Comparison of ENCODE assay signal across 8 cellular contexts in the genomic region with DNA sequence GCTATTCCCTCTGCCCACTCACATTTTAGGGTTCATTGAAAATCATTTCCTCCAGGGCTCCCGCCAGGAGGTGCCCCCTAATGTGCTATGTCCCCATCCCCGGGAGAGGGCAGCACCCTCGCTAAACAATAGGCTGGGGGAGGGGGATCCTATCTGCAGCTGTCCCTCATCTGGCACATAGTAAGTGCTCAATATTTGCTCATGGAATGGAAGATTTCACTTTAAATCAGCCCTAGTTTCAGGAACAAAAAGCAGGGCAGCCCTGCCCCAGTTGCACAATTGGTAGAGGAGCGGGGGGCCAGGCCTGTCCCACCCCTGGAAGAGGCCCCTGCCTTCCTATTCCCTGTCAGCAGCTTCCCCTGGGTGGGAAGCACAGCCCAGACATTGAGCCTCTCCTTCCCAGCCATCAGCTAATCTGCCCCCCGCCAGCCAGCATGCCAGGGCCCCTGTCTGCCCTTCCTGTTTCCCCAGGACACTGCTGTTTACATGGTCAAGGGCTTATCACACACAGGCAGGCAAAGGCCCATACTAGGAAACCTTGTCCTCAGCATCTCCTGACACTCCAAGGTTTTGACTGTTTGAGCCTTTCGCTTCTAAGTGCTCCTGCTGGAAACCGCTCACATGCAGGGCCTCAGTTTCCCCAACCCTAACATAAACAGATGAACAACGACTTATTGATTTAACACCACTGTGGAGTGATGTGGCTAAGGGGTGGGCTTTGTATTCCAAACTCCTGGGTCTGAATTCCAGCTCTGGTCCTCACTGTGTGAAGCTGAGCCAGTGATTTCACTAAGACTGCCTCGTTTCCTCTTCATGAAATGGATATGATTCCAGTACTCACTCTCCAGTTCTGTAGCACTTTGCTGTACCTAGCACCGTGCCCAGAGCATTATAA.
DNase-seq lines count a peak whose midpoint lies in the region; ATAC-seq and TF ChIP-seq lines count a peak whose summit lies in the region.

No MANE protein-coding gene starts in this region.

- H3K4me3 ChIP-seq in NB4 (ENCODE audit: low read depth, low read length), result no peak overlapping the region
- H3K4me3 ChIP-seq in vagina, result no peak overlapping the region

- H3K27ac ChIP-seq in vagina, result no peak overlapping the region

- H3K9me3 ChIP-seq in vagina, result no peaks in the 10 kb centered on the region

- H3K36me3 ChIP-seq in vagina, result no peaks in the 10 kb centered on the region

- H3K4me1 Mint-ChIP-seq in activated CD4-positive, alpha-beta T cell treated with anti-CD3 and anti-CD28 coated beads for 36 hours, result peaks cover 2% of the 10 kb centered on the region
- peaks cover 40% of the 10 kb centered on the region for H3K4me1 Mint-ChIP-seq in dendritic cell treated with granulocyte-macrophage colony-stimulating factor and Interleukin-4, amounts not matched to agents 40 ng/mL and 50 ng/mL, for 4 days (ENCODE audit: low read depth)
- peaks cover 14% of the 10 kb centered on the region for H3K4me1 Mint-ChIP-seq in progenitor cell of endocrine pancreas (ENCODE audit: low read depth)

- no peaks in the 10 kb centered on the region for H3K27me3 ChIP-seq in vagina

- DNase-seq in activated CD4-positive, alpha-beta T cell treated with anti-CD3 and anti-CD28 coated beads for 36 hours, result peak; percentile 37
- no peak for DNase-seq in activated CD4-positive, alpha-beta T cell treated with anti-CD3 and anti-CD28 coated beads, Interleukin-2, amount 50 U/mL, for 1 hour
- DNase-seq in NB4 (ENCODE audit: low read depth) (peak; percentile 65), progenitor cell of endocrine pancreas (ENCODE audit: low spot score, unreplicated experiment) (no peak), NCI-H510A treated with DMSO at 0.1 percent for 48 hours (lab: John Stamatoyannopoulos, UW) (no peak), vagina (ENCODE audit: extremely low spot score in 2 of 2) (no peak)

- TF ChIP-seq POLR2A in NB4 (IDR thresholded peaks at IDR 0.05; ENCODE audit: extremely low read depth, insufficient read length) (no peak), vagina (IDR thresholded peaks at IDR 0.05) (no peak)

- H3K27me3 Mint-ChIP-seq in activated CD4-positive, alpha-beta T cell treated with anti-CD3 and anti-CD28 coated beads for 36 hours, result no peaks in the 10 kb centered on the region
- H3K27me3 Mint-ChIP-seq in dendritic cell treated with granulocyte-macrophage colony-stimulating factor and Interleukin-4, amounts not matched to agents 40 ng/mL and 50 ng/mL, for 4 days, result peaks cover 11% of the 10 kb centered on the region
- peaks cover 7% of the 10 kb centered on the region for H3K27me3 Mint-ChIP-seq in progenitor cell of endocrine pancreas

- TF ChIP-seq CTCF in NB4 (IDR thresholded peaks at IDR 0.05; ENCODE audit: low read depth, low read length) (peak; percentile 61), progenitor cell of endocrine pancreas (IDR thresholded peaks at IDR 0.05; ENCODE audit: unreplicated experiment) (peak; percentile 7), vagina (IDR thresholded peaks at IDR 0.05) (no peak)

- no peak overlapping the region for H3K27ac Mint-ChIP-seq in activated CD4-positive, alpha-beta T cell treated with anti-CD3 and anti-CD28 coated beads for 36 hours
- peak overlapping the region; percentile 63 for H3K27ac Mint-ChIP-seq in dendritic cell treated with granulocyte-macrophage colony-stimulating factor and Interleukin-4, amounts not matched to agents 40 ng/mL and 50 ng/mL, for 4 days
- peak overlapping the region; percentile 34 for H3K27ac Mint-ChIP-seq in progenitor cell of endocrine pancreas

- CTCF ChIA-PET in activated CD4-positive, alpha-beta T cell treated with anti-CD3 and anti-CD28 coated beads for 36 hours (lab: Charles Lee), result no interaction called here

- intact Hi-C loops in activated CD4-positive, alpha-beta T cell treated with anti-CD3 and anti-CD28 coated beads for 36 hours (cut with DNase I, micrococcal nuclease), result loop anchor here in 1 of 2 experiments (2.0 kb wide), 1 partner anchor 259 kb away; no protein-coding TSS in a partner anchor
- intact Hi-C loops in dendritic cell treated with granulocyte-macrophage colony-stimulating factor and Interleukin-4, amounts not matched to agents 40 ng/mL and 50 ng/mL, for 4 days (cut with micrococcal nuclease), result no loop called here
- intact Hi-C loops in vagina (cut with DNase I), result no loop called here

- no peaks in the 10 kb centered on the region for H3K36me3 Mint-ChIP-seq in activated CD4-positive, alpha-beta T cell treated with anti-CD3 and anti-CD28 coated beads for 36 hours (ENCODE audit: low read depth)
- no peaks in the 10 kb centered on the region for H3K36me3 Mint-ChIP-seq in dendritic cell treated with granulocyte-macrophage colony-stimulating factor and Interleukin-4, amounts not matched to agents 40 ng/mL and 50 ng/mL, for 4 days (ENCODE audit: low read depth)
- H3K36me3 Mint-ChIP-seq in progenitor cell of endocrine pancreas (ENCODE audit: insufficient read depth), result no peaks in the 10 kb centered on the region

- H3K9me3 Mint-ChIP-seq in activated CD4-positive, alpha-beta T cell treated with anti-CD3 and anti-CD28 coated beads for 36 hours (ENCODE audit: low read depth), result no peaks in the 10 kb centered on the region
- H3K9me3 Mint-ChIP-seq in dendritic cell treated with granulocyte-macrophage colony-stimulating factor and Interleukin-4, amounts not matched to agents 40 ng/mL and 50 ng/mL, for 4 days, result peaks cover under 1% of the 10 kb centered on the region
- H3K9me3 Mint-ChIP-seq in progenitor cell of endocrine pancreas (ENCODE audit: low read depth), result peaks cover 3% of the 10 kb centered on the region

- peaks cover 22% of the 10 kb centered on the region for H3K4me1 ChIP-seq in vagina

- POLR2A ChIA-PET in activated CD4-positive, alpha-beta T cell treated with anti-CD3 and anti-CD28 coated beads for 36 hours (lab: Charles Lee), result no interaction called here

- no peak overlapping the region for H3K4me3 Mint-ChIP-seq in activated CD4-positive, alpha-beta T cell treated with anti-CD3 and anti-CD28 coated beads for 36 hours
- H3K4me3 Mint-ChIP-seq in dendritic cell treated with granulocyte-macrophage colony-stimulating factor and Interleukin-4, amounts not matched to agents 40 ng/mL and 50 ng/mL, for 4 days, result no peak overlapping the region
- no peak overlapping the region for H3K4me3 Mint-ChIP-seq in progenitor cell of endocrine pancreas (ENCODE audit: low read depth)

- ATAC-seq in activated CD4-positive, alpha-beta T cell treated with anti-CD3 and anti-CD28 coated beads for 36 hours, result peak; percentile 72
- no peak for ATAC-seq in HG03135 (IDR thresholded peaks at IDR 0.05; ENCODE audit: unreplicated experiment)

Comparison
In these comparisons a context has a peak if more than half of its experiments do, and no peak if none do; other contexts are left out.
1. DNase-seq: peak in activated CD4-positive, alpha-beta T cell treated with anti-CD3 and anti-CD28 coated beads for 36 hours (single experiment) and NB4 (single experiment); none in activated CD4-positive, alpha-beta T cell treated with anti-CD3 and anti-CD28 coated beads, Interleukin-2, amount 50 U/mL, for 1 hour (single experiment), progenitor cell of endocrine pancreas (single experiment), NCI-H510A treated with DMSO at 0.1 percent for 48 hours (single experiment) and vagina (0 of 2).
2. CTCF ChIP-seq: peak in NB4 (single experiment) and progenitor cell of endocrine pancreas (single experiment); none in vagina (0 of 3).